8 cellular contexts compared by ENCODE assay signal in genomic region chr4:158172558-158173258, GRCh38. TPM values are rescaled to one million over a fixed set of nuclear protein-coding genes. Genes with fewer than 3 reads are reported as not detected.
DNase-seq lines count a peak whose midpoint lies in the region; ATAC-seq and TF ChIP-seq lines count a peak whose summit lies in the region.

Gene GASK1B, minus strand, starts transcription at chr4:158173025. Its CDS starts 1,650 bp downstream, at chr4:158171375.

- H3K4me1 ChIP-seq in heart left ventricle, result peaks cover 0 to 63% (median 41%) of the 10 kb centered on the region in 12 donors

- POLR2A ChIA-PET in activated CD8-positive, alpha-beta T cell treated with anti-CD3 and anti-CD28 coated beads, Interleukin-2, amount 10 ng/mL, durations not matched to agents 7 days and 5 days (lab: Charles Lee), result no interaction called here

- DNase-seq in AML-193 (lab: John Stamatoyannopoulos, UW) (peak; percentile 47 to 65), NAMALWA (ENCODE audit: low spot score) (peak; percentile 73), heart left ventricle (peak in 4 of 5 donors; percentile 39 to 57 (median 50)), renal cortical epithelial cell (ENCODE audit: low read depth) (peak; percentile 70), putamen (ENCODE audit: low spot score) (no peak)
- DNase-seq in activated CD8-positive, alpha-beta T cell treated with anti-CD3 and anti-CD28 coated beads, Interleukin-2, amount 10 ng/mL, durations not matched to agents 7 days and 5 days, result peak; percentile 22
- DNase-seq in stimulated activated CD4-positive, alpha-beta T cell treated with anti-CD3 and anti-CD28 coated beads, Interleukin-12 subunit alpha, Interleukin-12 subunit beta, amount 100 ng/mL, for 4 hours, result no peak

- peak; percentile 41 to 78 (median 71) for TF ChIP-seq CTCF in heart left ventricle (IDR thresholded peaks at IDR 0.05)

- H3K27ac ChIP-seq in heart left ventricle, result peak within 1 kb of the TSS; percentile 82 to 93 (median 88)

- no peaks in the 10 kb centered on the region for H3K36me3 Mint-ChIP-seq in activated CD8-positive, alpha-beta T cell treated with anti-CD3 and anti-CD28 coated beads, Interleukin-2, amount 10 ng/mL, durations not matched to agents 7 days and 5 days (ENCODE audit: low read depth)

- no peak for TF ChIP-seq POLR2A in heart left ventricle (IDR thresholded peaks at IDR 0.05)

- H3K4me3 ChIP-seq in heart left ventricle, result peak within 1 kb of the TSS; percentile 30 to 73 (median 67)

- WGBS in heart left ventricle, 4 donors, result 1 to 4% (median 1%) methylated on average over 11 of the region's 11 CpGs

- ATAC-seq in GM18867 (IDR thresholded peaks at IDR 0.05; ENCODE audit: unreplicated experiment) (peak; percentile 56), heart left ventricle (peak; percentile 49 to 74 (median 65))
- no peak for ATAC-seq in activated CD8-positive, alpha-beta T cell treated with anti-CD3 and anti-CD28 coated beads, Interleukin-2, amount 10 ng/mL, durations not matched to agents 7 days and 5 days

- CTCF ChIA-PET in activated CD8-positive, alpha-beta T cell treated with anti-CD3 and anti-CD28 coated beads, Interleukin-2, amount 10 ng/mL, durations not matched to agents 7 days and 5 days (lab: Charles Lee), result interaction anchor here (1.1 to 1.4 kb wide), 3 partner anchors 19 to 182 kb away, joined by 3 to 5 read pairs (median 4); no protein-coding TSS in a partner anchor

- H3K27me3 Mint-ChIP-seq in activated CD8-positive, alpha-beta T cell treated with anti-CD3 and anti-CD28 coated beads, Interleukin-2, amount 10 ng/mL, durations not matched to agents 7 days and 5 days (ENCODE audit: low read depth), result peaks cover 37% of the 10 kb centered on the region

- peaks cover 3% of the 10 kb centered on the region for H3K4me1 Mint-ChIP-seq in activated CD8-positive, alpha-beta T cell treated with anti-CD3 and anti-CD28 coated beads, Interleukin-2, amount 10 ng/mL, durations not matched to agents 7 days and 5 days (ENCODE audit: low read depth)

- intact Hi-C loops in heart left ventricle (cut with DNase I), result loop anchor here in 8 of 10 donors (1.0 to 5.0 kb wide), 11 partner anchors 35 to 500 kb away; partner anchors contain the start of genes C4orf46 (in 1 of the 8), ETFDH (in 1 of the 8) and TMEM144 (in 1 of the 8)

- H3K27ac Mint-ChIP-seq in activated CD8-positive, alpha-beta T cell treated with anti-CD3 and anti-CD28 coated beads, Interleukin-2, amount 10 ng/mL, durations not matched to agents 7 days and 5 days, result no peak within 1 kb of the TSS

- H3K27me3 ChIP-seq in heart left ventricle, result no peaks in the 10 kb centered on the region

- H3K36me3 ChIP-seq in heart left ventricle, result peaks cover 0 to 3% (median 0%) of the 10 kb centered on the region in 9 donors

- no peaks in the 10 kb centered on the region for H3K9me3 ChIP-seq in heart left ventricle

- no peak within 1 kb of the TSS for H3K4me3 Mint-ChIP-seq in activated CD8-positive, alpha-beta T cell treated with anti-CD3 and anti-CD28 coated beads, Interleukin-2, amount 10 ng/mL, durations not matched to agents 7 days and 5 days

- no peaks in the 10 kb centered on the region for H3K9me3 Mint-ChIP-seq in activated CD8-positive, alpha-beta T cell treated with anti-CD3 and anti-CD28 coated beads, Interleukin-2, amount 10 ng/mL, durations not matched to agents 7 days and 5 days (ENCODE audit: insufficient read depth)

RNA-seq across cellular contexts. Expression of gene GASK1B, which starts in this region (rescaled TPM):
- not detected for total RNA-seq in activated CD8-positive, alpha-beta T cell treated with anti-CD3 and anti-CD28 coated beads, Interleukin-2, amount 10 ng/mL, durations not matched to agents 7 days and 5 days
- total RNA-seq in heart left ventricle (100 to 1,000 TPM in 2 of 9 donors, 10 to 100 TPM in 7; 34.5 to 108 (median 73.9) TPM), renal cortical epithelial cell (2.8 and 4.4 TPM in 2 replicates)
- 10 to 100 TPM; 10.0 to 38.5 TPM for polyA plus RNA-seq in heart left ventricle

Comparison
In these comparisons a context has a peak if more than half of its experiments do, and no peak if none do; other contexts are left out.
1. Peak in DNase-seq in activated CD8-positive, alpha-beta T cell treated with anti-CD3 and anti-CD28 coated beads, Interleukin-2, amount 10 ng/mL, durations not matched to agents 7 days and 5 days; RNA of the gene not detected or under 1 TPM.
2. DNase-seq: peak in AML-193 (2 of 2), NAMALWA (single experiment), heart left ventricle (4 of 5) and renal cortical epithelial cell (single experiment); none in stimulated activated CD4-positive, alpha-beta T cell treated with anti-CD3 and anti-CD28 coated beads, Interleukin-12 subunit alpha, Interleukin-12 subunit beta, amount 100 ng/mL, for 4 hours (single experiment) and putamen (single experiment).